9 cellular contexts compared by ENCODE assay signal in the genomic region with DNA sequence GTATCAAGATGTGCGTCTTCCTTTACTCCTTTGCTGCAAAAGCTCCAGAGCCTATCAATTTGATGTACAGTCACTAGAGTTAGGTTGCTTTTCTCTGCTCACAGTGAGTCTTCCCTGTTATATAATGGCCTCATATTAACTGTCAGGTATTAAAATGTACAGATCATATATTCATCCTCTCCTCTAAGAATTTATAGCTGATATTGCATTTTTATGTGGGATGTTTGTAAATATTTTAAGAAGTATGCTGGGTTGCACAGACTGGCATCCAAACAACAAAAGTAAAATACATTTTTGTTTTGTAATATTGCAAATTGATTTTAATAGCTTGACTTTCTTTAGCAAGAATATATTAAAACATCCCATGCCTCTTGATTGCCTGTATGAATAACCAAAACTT.
"Had no signal": no experiment of that assay in that cellular context is flagged by ENCODE, and none has a peak within 500 bp of the region (broad histone marks: within the 10 kb centered on the region; RNA-seq: fewer than 3 reads in every experiment).

No MANE protein-coding gene starts in this region.

- ATAC-seq: GM23338 had no signal

- H3K4me3 Mint-ChIP-seq: GM23338, H9 had no signal

- H3K4me1 Mint-ChIP-seq: GM23338, H9 had no signal

- H3K27ac ChIP-seq: KMS-11 had no signal

- DNase-seq: H9, HCEC 1CT, Karpas-422, KBM-7 had no signal

- H3K9me3 Mint-ChIP-seq: GM23338, H9 had no signal

- H3K4me2 ChIP-seq: GM23338, KMS-11 had no signal

- H3K4me3 ChIP-seq: GM23338 had no signal

- FAIRE-seq: H1, H54, HTR-8/SVneo had no signal

- H2AFZ ChIP-seq: GM23338 had no signal

- H3K27ac Mint-ChIP-seq: GM23338, H9 had no signal

- H3K9ac ChIP-seq: KMS-11 had no signal
